1 cellular context compared by ENCODE assay signal in the genomic region with DNA sequence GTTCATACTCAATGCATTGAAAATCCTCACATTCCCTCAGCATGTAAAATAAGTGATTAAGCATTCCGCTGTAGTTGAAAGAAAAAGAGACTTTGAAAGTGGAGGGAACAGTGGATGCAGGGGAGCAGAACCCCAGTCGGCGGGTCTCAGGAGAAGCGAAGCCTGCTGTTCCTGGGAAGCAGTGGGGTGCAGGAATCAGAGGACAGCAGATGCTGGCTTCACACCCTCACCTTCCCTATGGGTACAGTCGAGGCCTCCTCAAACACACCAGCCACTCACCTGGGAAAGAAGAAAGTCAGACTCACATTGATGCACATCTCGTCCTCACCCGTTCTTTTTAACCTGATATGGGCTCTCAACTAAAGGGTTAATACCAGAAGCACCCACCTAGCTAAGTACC.
TF ChIP-seq lines count a peak whose summit lies in the region.

No MANE protein-coding gene starts in this region.

TF ChIP-seq in IMR-90, 13 proteins besides CTCF, POLR2A, EP300 and RAD21:
- TF ChIP-seq FOS (IDR thresholded peaks at IDR 0.05; ENCODE audit: low read depth, low read length) (no peak), SMC3 (IDR thresholded peaks at IDR 0.05; ENCODE audit: low read depth, low read length) (no peak), BHLHE40 (IDR thresholded peaks at IDR 0.05; ENCODE audit: low read depth, low read length) (no peak), RFX5 (IDR thresholded peaks at IDR 0.05; ENCODE audit: low read depth, low read length) (no peak)
